Comparison of ENCODE assay signal across 17 cellular contexts in the genomic region with DNA sequence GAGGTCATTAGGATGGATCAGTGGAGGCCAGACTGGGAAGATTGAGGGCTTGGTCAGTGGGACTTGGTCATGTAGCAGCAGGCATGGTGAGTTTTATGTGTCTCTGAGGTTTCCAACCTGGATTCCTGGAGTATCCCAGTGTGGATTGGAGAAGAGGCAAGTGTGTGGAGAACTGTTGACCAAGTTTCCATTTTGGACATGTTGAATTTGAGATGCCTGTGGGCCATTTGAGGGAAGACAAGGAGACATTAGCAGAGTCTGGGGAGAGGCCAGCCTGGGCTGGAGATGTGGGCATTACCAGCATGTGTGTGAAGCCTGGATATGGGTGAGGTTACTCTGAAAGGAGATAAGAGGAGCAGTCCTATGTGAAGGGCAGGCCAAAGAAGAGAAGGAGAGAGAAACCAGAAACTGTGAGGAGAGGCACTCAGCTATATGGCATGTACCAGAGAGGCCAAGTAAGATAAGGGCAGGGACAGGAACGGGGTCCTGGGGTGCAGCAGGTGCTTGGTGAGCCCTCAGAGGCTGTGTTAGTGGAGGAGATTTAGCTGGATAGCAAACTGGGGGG. TPM values are rescaled to one million over a fixed set of nuclear protein-coding genes. Genes with fewer than 3 reads are reported as not detected.
A peak's percentile ranks its signal among the peaks of the same experiment; 100 is the strongest.
DNase-seq lines count a peak whose midpoint lies in the region; ATAC-seq and TF ChIP-seq lines count a peak whose summit lies in the region.
"Had no signal": no experiment of that assay in that cellular context is flagged by ENCODE, and none has a peak within 500 bp of the region (broad histone marks: within the 10 kb centered on the region; RNA-seq: fewer than 3 reads in every experiment).

No MANE protein-coding gene starts in this region.

- peaks cover 81% of the 10 kb centered on the region for H3K79me2 ChIP-seq in DOHH2 (ENCODE audit: control insufficient read depth, low read length)

- no peaks in the 10 kb centered on the region for H3K27me3 Mint-ChIP-seq in T-helper 1 cell treated with Interleukin-12 subunit alpha and Interleukin-12 subunit beta and Interleukin-4 antibody, amounts not matched to agents 30 μg/mL and 1 μg/mL, for 36 hours (ENCODE audit: low read depth)
- H3K27me3 Mint-ChIP-seq in activated CD4-positive, alpha-beta memory T cell treated with anti-CD3 and anti-CD28 coated beads for 36 hours, result no peaks in the 10 kb centered on the region
- H3K27me3 Mint-ChIP-seq in memory B cell, result no peaks in the 10 kb centered on the region

- H3K4me3 ChIP-seq in DOHH2 (ENCODE audit: low read length) (peak overlapping the region; percentile 52), lower lobe of right lung (no peak overlapping the region)
- H3K4me3 ChIP-seq: cardiac muscle cell, testis had no signal

- CTCF ChIA-PET in activated CD4-positive, alpha-beta memory T cell treated with anti-CD3 and anti-CD28 coated beads for 36 hours (lab: Charles Lee), result interaction anchor here (1.7 kb wide), 1 partner anchor 9 kb away, joined by 6 read pairs; no protein-coding TSS in a partner anchor

- H3F3A ChIP-seq in DOHH2 (ENCODE audit: control insufficient read depth, insufficient read depth), result no peaks in the 10 kb centered on the region

- H3K4me3 Mint-ChIP-seq in T-helper 1 cell treated with Interleukin-12 subunit alpha and Interleukin-12 subunit beta and Interleukin-4 antibody, amounts not matched to agents 30 μg/mL and 1 μg/mL, for 36 hours, result no peak overlapping the region
- H3K4me3 Mint-ChIP-seq in activated CD4-positive, alpha-beta memory T cell treated with anti-CD3 and anti-CD28 coated beads for 36 hours, result no peak overlapping the region
- H3K4me3 Mint-ChIP-seq in memory B cell, result peak overlapping the region; percentile 15

- H3K9me2 ChIP-seq in DOHH2 (replicated peaks; ENCODE audit: control insufficient read depth, low read length), result no peaks in the 10 kb centered on the region

- POLR2A ChIA-PET in activated CD4-positive, alpha-beta memory T cell treated with anti-CD3 and anti-CD28 coated beads for 36 hours (lab: Charles Lee), result interaction anchor here (0.7 to 2.2 kb wide), 2 partner anchors 20 to 1348 kb away, joined by 3 to 11 read pairs; a partner anchor contains a TSS

- H3K9me3 ChIP-seq in DOHH2 (ENCODE audit: control insufficient read depth, insufficient read depth, low read length) (no peaks in the 10 kb centered on the region), lower lobe of right lung (no peaks in the 10 kb centered on the region)
- H3K9me3 ChIP-seq: testis had no signal

- no peak for ATAC-seq in memory B cell (ENCODE audit: low read depth)
- ATAC-seq in left lobe of liver, result no peak
- no peak for ATAC-seq in lower lobe of right lung

- H3K27ac Mint-ChIP-seq in T-helper 1 cell treated with Interleukin-12 subunit alpha and Interleukin-12 subunit beta and Interleukin-4 antibody, amounts not matched to agents 30 μg/mL and 1 μg/mL, for 36 hours, result peak overlapping the region; percentile 7
- H3K27ac Mint-ChIP-seq in activated CD4-positive, alpha-beta memory T cell treated with anti-CD3 and anti-CD28 coated beads for 36 hours, result peak overlapping the region; percentile 40
- peak overlapping the region; percentile 82 for H3K27ac Mint-ChIP-seq in memory B cell

- DNase-seq in T-helper 1 cell (no peak), memory B cell (ENCODE audit: low spot score in 2 of 2) (no peak), NCI-H2029 treated with DMSO at 0.1 percent for 48 hours (lab: John Stamatoyannopoulos, UW) (no peak), left lobe of liver (ENCODE audit: low spot score) (no peak), lower lobe of right lung (no peak)
- no peak for DNase-seq in activated CD4-positive, alpha-beta memory T cell treated with anti-CD3 and anti-CD28 coated beads for 36 hours
- DNase-seq: activated CD4-positive, CD25-positive, alpha-beta regulatory T cell treated with anti-CD3 and anti-CD28 coated beads, Interleukin-2, amount 50 U/mL, for 72 hours; effector CD8-positive, alpha-beta T cell; KG1; NCI-H1436; NCI-H510A; testis had no signal

- no peak overlapping the region for H3K27ac ChIP-seq in DOHH2 (ENCODE audit: low read depth, low read length)
- H3K27ac ChIP-seq in lower lobe of right lung, result no peak overlapping the region
- H3K27ac ChIP-seq: 22Rv1, testis had no signal

- intact Hi-C loops in activated CD4-positive, alpha-beta memory T cell treated with anti-CD3 and anti-CD28 coated beads for 36 hours (cut with micrococcal nuclease), result no loop called here
- intact Hi-C loops in lower lobe of right lung (cut with DNase I), result no loop called here

- TF ChIP-seq CTCF in DOHH2 (IDR thresholded peaks at IDR 0.05; ENCODE audit: low read depth, low read length, poor library complexity, severe bottlenecking) (no peak), lower lobe of right lung (IDR thresholded peaks at IDR 0.05) (no peak)

- no peaks in the 10 kb centered on the region for H3K9me3 Mint-ChIP-seq in T-helper 1 cell treated with Interleukin-12 subunit alpha and Interleukin-12 subunit beta and Interleukin-4 antibody, amounts not matched to agents 30 μg/mL and 1 μg/mL, for 36 hours
- H3K9me3 Mint-ChIP-seq in activated CD4-positive, alpha-beta memory T cell treated with anti-CD3 and anti-CD28 coated beads for 36 hours, result no peaks in the 10 kb centered on the region
- H3K9me3 Mint-ChIP-seq in memory B cell, result no peaks in the 10 kb centered on the region

- peaks cover 30% of the 10 kb centered on the region for H4K20me1 ChIP-seq in DOHH2 (ENCODE audit: control insufficient read depth, insufficient read depth, low read depth, low read length)

- H3K36me3 ChIP-seq in DOHH2 (ENCODE audit: control insufficient read depth, low read length) (peaks cover 64% of the 10 kb centered on the region), lower lobe of right lung (peaks cover 34% of the 10 kb centered on the region)

- peak overlapping the region; percentile 57 for H3K4me2 ChIP-seq in DOHH2 (ENCODE audit: low read length)

- H3K4me1 Mint-ChIP-seq in T-helper 1 cell treated with Interleukin-12 subunit alpha and Interleukin-12 subunit beta and Interleukin-4 antibody, amounts not matched to agents 30 μg/mL and 1 μg/mL, for 36 hours (ENCODE audit: low read depth), result peaks cover 58% of the 10 kb centered on the region
- peaks cover 52% of the 10 kb centered on the region for H3K4me1 Mint-ChIP-seq in activated CD4-positive, alpha-beta memory T cell treated with anti-CD3 and anti-CD28 coated beads for 36 hours (ENCODE audit: low read depth)
- H3K4me1 Mint-ChIP-seq in memory B cell, result peaks cover 49% of the 10 kb centered on the region

- H3K27me3 ChIP-seq in DOHH2 (ENCODE audit: control insufficient read depth, low read length) (no peaks in the 10 kb centered on the region), lower lobe of right lung (ENCODE audit: low read depth) (no peaks in the 10 kb centered on the region)
- H3K27me3 ChIP-seq: cardiac muscle cell, testis had no signal

- H3K4me1 ChIP-seq in DOHH2 (ENCODE audit: control insufficient read depth, low read length), result peaks cover 57% of the 10 kb centered on the region
- H3K4me1 ChIP-seq in lower lobe of right lung, result peaks cover 32% of the 10 kb centered on the region

- H3K36me3 Mint-ChIP-seq in T-helper 1 cell treated with Interleukin-12 subunit alpha and Interleukin-12 subunit beta and Interleukin-4 antibody, amounts not matched to agents 30 μg/mL and 1 μg/mL, for 36 hours (ENCODE audit: low read depth), result peaks cover 38% of the 10 kb centered on the region
- H3K36me3 Mint-ChIP-seq in activated CD4-positive, alpha-beta memory T cell treated with anti-CD3 and anti-CD28 coated beads for 36 hours, result peaks cover 24% of the 10 kb centered on the region
- H3K36me3 Mint-ChIP-seq in memory B cell, result peaks cover 25% of the 10 kb centered on the region

RNA-seq across cellular contexts. Expression of a gene that starts 4.3 kb away (rescaled TPM):
- 10 to 100 TPM; 23.1 to 24.9 TPM for total RNA-seq in activated CD4-positive, alpha-beta memory T cell treated with anti-CD3 and anti-CD28 coated beads for 36 hours
- total RNA-seq in left lobe of liver (28.9 TPM), lower lobe of right lung (28.4 TPM)

RNA-seq across cellular contexts. Expression of a gene that starts 19.0 kb away (rescaled TPM):
- 1,000 to 10,000 TPM; 2,627 to 2,738 TPM for total RNA-seq in activated CD4-positive, alpha-beta memory T cell treated with anti-CD3 and anti-CD28 coated beads for 36 hours
- total RNA-seq in left lobe of liver (280 TPM), lower lobe of right lung (778 TPM)

RNA-seq across cellular contexts. Expression of a gene that starts 58.0 kb away (rescaled TPM):
- total RNA-seq in activated CD4-positive, alpha-beta memory T cell treated with anti-CD3 and anti-CD28 coated beads for 36 hours, result under 1 TPM; 0.48 to 0.51 TPM
- not detected for total RNA-seq in left lobe of liver
- not detected for total RNA-seq in lower lobe of right lung
- total RNA-seq: cardiac muscle cell, renal cortical epithelial cell, testis had no signal

Comparison
In these comparisons a context has a peak if more than half of its experiments do, and no peak if none do; other contexts are left out.
1. H3K27ac Mint-ChIP-seq: peak in every context shown above with its lines; median percentile 82 in memory B cell; 40 in activated CD4-positive, alpha-beta memory T cell treated with anti-CD3 and anti-CD28 coated beads for 36 hours; 7 in T-helper 1 cell treated with Interleukin-12 subunit alpha and Interleukin-12 subunit beta and Interleukin-4 antibody, amounts not matched to agents 30 μg/mL and 1 μg/mL, for 36 hours.